ENCODE assay signal across 8 cellular contexts in genomic region chr3:23611737-23612295, GRCh38.
A peak's percentile ranks its signal among the peaks of the same experiment; 100 is the strongest.
DNase-seq lines count a peak whose midpoint lies in the region; ATAC-seq and TF ChIP-seq lines count a peak whose summit lies in the region.

No MANE protein-coding gene starts in this region.

- peak overlapping the region in 2 of 4 donors; percentile 3 to 22 for H3K4me3 ChIP-seq in sigmoid colon

- 22 to 35% methylated on average over 13 of the region's 13 CpGs for WGBS in sigmoid colon, 2 donors

- intact Hi-C loops in Right ventricle myocardium superior (cut with DNase I), result no loop called here
- intact Hi-C loops in sigmoid colon (cut with DNase I), result loop anchor here (5.0 to 10.0 kb wide), 3 partner anchors 50 to 407 kb away; partner anchors contain the start of genes UBE2E1 and UBE2E2

- TF ChIP-seq CTCF in sigmoid colon (IDR thresholded peaks at IDR 0.05), result no peak

- H3K9me3 ChIP-seq in sigmoid colon, result no peaks in the 10 kb centered on the region

- TF ChIP-seq POLR2A in sigmoid colon (IDR thresholded peaks at IDR 0.05), result no peak

- peak; percentile 47 for ATAC-seq in GM18868 (IDR thresholded peaks at IDR 0.05; ENCODE audit: unreplicated experiment)
- peak; percentile 97 for ATAC-seq in Right ventricle myocardium superior (ENCODE audit: poor library complexity)
- ATAC-seq in GM18861 (IDR thresholded peaks at IDR 0.05; ENCODE audit: unreplicated experiment), result no peak

- peak overlapping the region in 3 of 4 donors; percentile 45 to 68 (median 61) for H3K27ac ChIP-seq in sigmoid colon

- peak; percentile 46 for DNase-seq in RPMI7951 (ENCODE audit: low read depth)
- peak; percentile 90 for DNase-seq in Right ventricle myocardium superior
- DNase-seq in sigmoid colon, result peak; percentile 90
- DNase-seq in NCI-H2171 treated with DMSO at 0.1 percent for 48 hours (lab: John Stamatoyannopoulos, UW), result no peak
- no peak for DNase-seq in NCI-H2227 treated with DMSO at 0.1 percent for 48 hours (lab: John Stamatoyannopoulos, UW)
- no peak for DNase-seq in activated T-cell treated with anti-CD3 and anti-CD28 coated beads, Interleukin-2, amount 50 U/mL, for 1 hour

- H3K4me1 ChIP-seq in sigmoid colon, result peaks cover 0 to 31% (median 26%) of the 10 kb centered on the region in 4 donors

- H3K27me3 ChIP-seq in sigmoid colon, result no peaks in the 10 kb centered on the region

- TF ChIP-seq EP300 in sigmoid colon (IDR thresholded peaks at IDR 0.05), result peak in 1 of 4 donors; percentile 7

- no peaks in the 10 kb centered on the region for H3K36me3 ChIP-seq in sigmoid colon

Comparison
In these comparisons a context has a peak if more than half of its experiments do, and no peak if none do; other contexts are left out.
1. DNase-seq: peak in RPMI7951 (single experiment), Right ventricle myocardium superior (single experiment) and sigmoid colon (single experiment); none in NCI-H2171 treated with DMSO at 0.1 percent for 48 hours (single experiment), NCI-H2227 treated with DMSO at 0.1 percent for 48 hours (single experiment) and activated T-cell treated with anti-CD3 and anti-CD28 coated beads, Interleukin-2, amount 50 U/mL, for 1 hour (single experiment).